Comparison of ENCODE assay signal across 28 cellular contexts in genomic region chr7:27430115-27430514, GRCh38.
"Had no signal": no experiment of that assay in that cellular context is flagged by ENCODE, and none has a peak within 500 bp of the region (broad histone marks: within the 10 kb centered on the region; RNA-seq: fewer than 3 reads in every experiment).

No MANE protein-coding gene starts in this region.

- H3K4me3 Mint-ChIP-seq: activated CD8-positive, alpha-beta memory T cell treated with anti-CD3 and anti-CD28 coated beads, Interleukin-2, amount 10 ng/mL, durations not matched to agents 7 days and 5 days; activated CD8-positive, alpha-beta T cell treated with anti-CD3 and anti-CD28 coated beads, Interleukin-2, amount 10 ng/mL, durations not matched to agents 7 days and 5 days; central memory CD8-positive, alpha-beta T cell; immature natural killer cell; mesothelial cell of epicardium; naive B cell; nephron progenitor cell; stimulated activated naive CD8-positive, alpha-beta T cell treated with anti-CD3 and anti-CD28 coated beads, Interleukin-15, Interleukin-2, amounts not matched to agents 100 ng/mL and 50 ng/mL, for 24 hours; WTC11 had no signal

- H3K36me3 Mint-ChIP-seq: activated CD8-positive, alpha-beta memory T cell treated with anti-CD3 and anti-CD28 coated beads, Interleukin-2, amount 10 ng/mL, durations not matched to agents 7 days and 5 days; activated naive CD4-positive, alpha-beta T cell treated with anti-CD3 and anti-CD28 coated beads, Interleukin-2, amount 50 U/mL, for 72 hours; immature natural killer cell; mesothelial cell of epicardium; naive B cell; WTC11 had no signal

- H3K4me1 ChIP-seq: esophagus muscularis mucosa, foreskin keratinocyte, heart left ventricle, right lobe of liver, upper lobe of left lung had no signal

- H3K4me3 ChIP-seq: esophagus muscularis mucosa, heart left ventricle, right lobe of liver, upper lobe of left lung had no signal

- DNase-seq: activated CD4-positive, alpha-beta T cell treated with anti-CD3 and anti-CD28 coated beads for 1 hour; activated CD8-positive, alpha-beta memory T cell treated with anti-CD3 and anti-CD28 coated beads, Interleukin-2, amount 10 ng/mL, durations not matched to agents 7 days and 5 days; activated CD8-positive, alpha-beta T cell treated with anti-CD3 and anti-CD28 coated beads, Interleukin-2, amount 10 ng/mL, durations not matched to agents 7 days and 5 days; activated naive CD4-positive, alpha-beta T cell; activated T-cell treated with anti-CD3 and anti-CD28 coated beads, Interleukin-2, amount 50 U/mL, for 48 hours; dermis blood vessel endothelial cell; effector CD4-positive, alpha-beta T cell; foreskin keratinocyte; heart left ventricle; hypothalamus; immature natural killer cell; kidney; mammary epithelial cell; naive B cell; nephron progenitor cell; right lobe of liver; stimulated activated CD4-positive, alpha-beta T cell treated with anti-CD3 and anti-CD28 coated beads, Interleukin-2, amount 100 ng/mL, for 48 hours; T-helper 2 cell had no signal

- H3K27me3 ChIP-seq: right lobe of liver, upper lobe of left lung had no signal

- ATAC-seq: activated CD8-positive, alpha-beta memory T cell treated with anti-CD3 and anti-CD28 coated beads, Interleukin-2, amount 10 ng/mL, durations not matched to agents 7 days and 5 days; activated CD8-positive, alpha-beta T cell treated with anti-CD3 and anti-CD28 coated beads, Interleukin-2, amount 10 ng/mL, durations not matched to agents 7 days and 5 days; activated naive CD4-positive, alpha-beta T cell treated with anti-CD3 and anti-CD28 coated beads, Interleukin-2, amount 50 U/mL, for 72 hours; foreskin keratinocyte; heart left ventricle; WTC11 had no signal

- H3K9me3 Mint-ChIP-seq: activated naive CD4-positive, alpha-beta T cell treated with anti-CD3 and anti-CD28 coated beads, Interleukin-2, amount 50 U/mL, for 72 hours; activated T-helper 2 cell treated with anti-CD3 and anti-CD28 coated beads, Interferon-gamma antibody, Interleukin-2, Interleukin-4, amounts not matched to agents 10 μg/mL and 5 μg/mL and 100 μg/mL, durations not matched to agents 14 hours and 24 hours and 36 hours; central memory CD8-positive, alpha-beta T cell; immature natural killer cell; stimulated activated naive CD8-positive, alpha-beta T cell treated with anti-CD3 and anti-CD28 coated beads, Interleukin-15, Interleukin-2, amounts not matched to agents 100 ng/mL and 50 ng/mL, for 24 hours; WTC11 had no signal

- H3K9me3 ChIP-seq: esophagus muscularis mucosa, neutrophil, right lobe of liver, upper lobe of left lung had no signal

- H3K27ac Mint-ChIP-seq: activated CD8-positive, alpha-beta memory T cell treated with anti-CD3 and anti-CD28 coated beads, Interleukin-2, amount 10 ng/mL, durations not matched to agents 7 days and 5 days; activated CD8-positive, alpha-beta T cell treated with anti-CD3 and anti-CD28 coated beads, Interleukin-2, amount 10 ng/mL, durations not matched to agents 7 days and 5 days; activated naive CD4-positive, alpha-beta T cell treated with anti-CD3 and anti-CD28 coated beads, Interleukin-2, amount 50 U/mL, for 72 hours; activated T-helper 2 cell treated with anti-CD3 and anti-CD28 coated beads, Interferon-gamma antibody, Interleukin-2, Interleukin-4, amounts not matched to agents 10 μg/mL and 5 μg/mL and 100 μg/mL, durations not matched to agents 14 hours and 24 hours and 36 hours; immature natural killer cell; mesothelial cell of epicardium; naive B cell; nephron progenitor cell; progenitor cell of endocrine pancreas; stimulated activated naive CD8-positive, alpha-beta T cell treated with anti-CD3 and anti-CD28 coated beads, Interleukin-15, Interleukin-2, amounts not matched to agents 100 ng/mL and 50 ng/mL, for 24 hours; WTC11 had no signal

- H3K4me1 Mint-ChIP-seq: activated CD8-positive, alpha-beta memory T cell treated with anti-CD3 and anti-CD28 coated beads, Interleukin-2, amount 10 ng/mL, durations not matched to agents 7 days and 5 days; central memory CD8-positive, alpha-beta T cell; immature natural killer cell had no signal

- H3K27ac ChIP-seq: esophagus muscularis mucosa, foreskin keratinocyte, heart left ventricle, neutrophil, right lobe of liver, upper lobe of left lung had no signal

- H3K36me3 ChIP-seq: esophagus muscularis mucosa, heart left ventricle, neutrophil, right lobe of liver, upper lobe of left lung had no signal
